In the genomic region with DNA sequence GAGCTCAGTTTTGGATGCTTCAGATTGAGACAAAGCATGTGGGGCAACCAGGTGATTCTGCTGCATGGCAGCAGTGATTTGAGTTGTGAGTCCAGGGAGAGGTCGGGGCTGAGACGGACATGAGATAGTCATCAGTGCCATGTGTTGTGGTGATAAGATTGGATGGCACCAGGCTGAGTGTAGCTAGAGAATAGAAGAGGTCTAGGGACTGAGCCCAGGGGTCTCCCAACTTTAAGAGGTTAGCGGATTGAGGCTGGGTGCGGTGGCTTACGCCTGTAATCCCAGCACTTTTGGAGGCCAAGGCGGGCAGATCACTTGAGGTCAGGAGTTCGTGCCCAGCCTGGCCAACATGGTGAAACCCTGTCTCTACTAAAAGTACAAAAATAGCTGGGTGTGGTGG, we compare ENCODE assay signal across 2 cellular contexts.
TF ChIP-seq lines count a peak whose summit lies in the region.

No MANE protein-coding gene starts in this region.

TF ChIP-seq in A549, 52 proteins besides CTCF, POLR2A, EP300 and RAD21:
- TF ChIP-seq, protein P1, sequence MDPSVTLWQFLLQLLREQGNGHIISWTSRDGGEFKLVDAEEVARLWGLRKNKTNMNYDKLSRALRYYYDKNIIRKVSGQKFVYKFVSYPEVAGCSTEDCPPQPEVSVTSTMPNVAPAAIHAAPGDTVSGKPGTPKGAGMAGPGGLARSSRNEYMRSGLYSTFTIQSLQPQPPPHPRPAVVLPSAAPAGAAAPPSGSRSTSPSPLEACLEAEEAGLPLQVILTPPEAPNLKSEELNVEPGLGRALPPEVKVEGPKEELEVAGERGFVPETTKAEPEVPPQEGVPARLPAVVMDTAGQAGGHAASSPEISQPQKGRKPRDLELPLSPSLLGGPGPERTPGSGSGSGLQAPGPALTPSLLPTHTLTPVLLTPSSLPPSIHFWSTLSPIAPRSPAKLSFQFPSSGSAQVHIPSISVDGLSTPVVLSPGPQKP (IDR thresholded peaks at IDR 0.05; ENCODE audit: low read depth, low read length) = no peak
- TF ChIP-seq, protein P2, sequence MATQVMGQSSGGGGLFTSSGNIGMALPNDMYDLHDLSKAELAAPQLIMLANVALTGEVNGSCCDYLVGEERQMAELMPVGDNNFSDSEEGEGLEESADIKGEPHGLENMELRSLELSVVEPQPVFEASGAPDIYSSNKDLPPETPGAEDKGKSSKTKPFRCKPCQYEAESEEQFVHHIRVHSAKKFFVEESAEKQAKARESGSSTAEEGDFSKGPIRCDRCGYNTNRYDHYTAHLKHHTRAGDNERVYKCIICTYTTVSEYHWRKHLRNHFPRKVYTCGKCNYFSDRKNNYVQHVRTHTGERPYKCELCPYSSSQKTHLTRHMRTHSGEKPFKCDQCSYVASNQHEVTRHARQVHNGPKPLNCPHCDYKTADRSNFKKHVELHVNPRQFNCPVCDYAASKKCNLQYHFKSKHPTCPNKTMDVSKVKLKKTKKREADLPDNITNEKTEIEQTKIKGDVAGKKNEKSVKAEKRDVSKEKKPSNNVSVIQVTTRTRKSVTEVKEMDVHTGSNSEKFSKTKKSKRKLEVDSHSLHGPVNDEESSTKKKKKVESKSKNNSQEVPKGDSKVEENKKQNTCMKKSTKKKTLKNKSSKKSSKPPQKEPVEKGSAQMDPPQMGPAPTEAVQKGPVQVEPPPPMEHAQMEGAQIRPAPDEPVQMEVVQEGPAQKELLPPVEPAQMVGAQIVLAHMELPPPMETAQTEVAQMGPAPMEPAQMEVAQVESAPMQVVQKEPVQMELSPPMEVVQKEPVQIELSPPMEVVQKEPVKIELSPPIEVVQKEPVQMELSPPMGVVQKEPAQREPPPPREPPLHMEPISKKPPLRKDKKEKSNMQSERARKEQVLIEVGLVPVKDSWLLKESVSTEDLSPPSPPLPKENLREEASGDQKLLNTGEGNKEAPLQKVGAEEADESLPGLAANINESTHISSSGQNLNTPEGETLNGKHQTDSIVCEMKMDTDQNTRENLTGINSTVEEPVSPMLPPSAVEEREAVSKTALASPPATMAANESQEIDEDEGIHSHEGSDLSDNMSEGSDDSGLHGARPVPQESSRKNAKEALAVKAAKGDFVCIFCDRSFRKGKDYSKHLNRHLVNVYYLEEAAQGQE (IDR thresholded peaks at IDR 0.05) = no peak
- no peak for TF ChIP-seq TP53 (CRISPR knock-in tag; IDR thresholded peaks at IDR 0.05)
- no peak for TF ChIP-seq RFX5 (IDR thresholded peaks at IDR 0.05)
- TF ChIP-seq NR3C1 (IDR thresholded peaks at IDR 0.05) = no peak
- TF ChIP-seq, protein P3, sequence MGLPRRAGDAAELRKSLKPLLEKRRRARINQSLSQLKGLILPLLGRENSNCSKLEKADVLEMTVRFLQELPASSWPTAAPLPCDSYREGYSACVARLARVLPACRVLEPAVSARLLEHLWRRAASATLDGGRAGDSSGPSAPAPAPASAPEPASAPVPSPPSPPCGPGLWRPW (IDR thresholded peaks at IDR 0.05) = no peak
- TF ChIP-seq, protein P4, sequence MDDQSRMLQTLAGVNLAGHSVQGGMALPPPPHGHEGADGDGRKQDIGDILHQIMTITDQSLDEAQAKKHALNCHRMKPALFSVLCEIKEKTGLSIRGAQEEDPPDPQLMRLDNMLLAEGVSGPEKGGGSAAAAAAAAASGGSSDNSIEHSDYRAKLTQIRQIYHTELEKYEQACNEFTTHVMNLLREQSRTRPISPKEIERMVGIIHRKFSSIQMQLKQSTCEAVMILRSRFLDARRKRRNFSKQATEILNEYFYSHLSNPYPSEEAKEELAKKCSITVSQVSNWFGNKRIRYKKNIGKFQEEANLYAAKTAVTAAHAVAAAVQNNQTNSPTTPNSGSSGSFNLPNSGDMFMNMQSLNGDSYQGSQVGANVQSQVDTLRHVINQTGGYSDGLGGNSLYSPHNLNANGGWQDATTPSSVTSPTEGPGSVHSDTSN (IDR thresholded peaks at IDR 0.05) = no peak
- no peak for TF ChIP-seq SREBF2 (IDR thresholded peaks at IDR 0.05)
- TF ChIP-seq TFCP2L1 (CRISPR knock-in tag; IDR thresholded peaks at IDR 0.05) = no peak
- TF ChIP-seq FOXS1 (CRISPR knock-in tag; IDR thresholded peaks at IDR 0.05) = no peak
- no peak for TF ChIP-seq PHF8 (IDR thresholded peaks at IDR 0.05; ENCODE audit: borderline replicate concordance, low read depth)
- TF ChIP-seq, protein P5, sequence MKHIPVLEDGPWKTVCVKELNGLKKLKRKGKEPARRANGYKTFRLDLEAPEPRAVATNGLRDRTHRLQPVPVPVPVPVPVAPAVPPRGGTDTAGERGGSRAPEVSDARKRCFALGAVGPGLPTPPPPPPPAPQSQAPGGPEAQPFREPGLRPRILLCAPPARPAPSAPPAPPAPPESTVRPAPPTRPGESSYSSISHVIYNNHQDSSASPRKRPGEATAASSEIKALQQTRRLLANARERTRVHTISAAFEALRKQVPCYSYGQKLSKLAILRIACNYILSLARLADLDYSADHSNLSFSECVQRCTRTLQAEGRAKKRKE (CRISPR knock-in tag; IDR thresholded peaks at IDR 0.05; ENCODE audit: low read depth) = no peak

TF ChIP-seq in SK-N-SH treated with all-trans-retinoic acid at 6 μM for 48 hours, 23 proteins besides CTCF, POLR2A, EP300 and RAD21 (continued from another document):
- TF ChIP-seq, protein P6, sequence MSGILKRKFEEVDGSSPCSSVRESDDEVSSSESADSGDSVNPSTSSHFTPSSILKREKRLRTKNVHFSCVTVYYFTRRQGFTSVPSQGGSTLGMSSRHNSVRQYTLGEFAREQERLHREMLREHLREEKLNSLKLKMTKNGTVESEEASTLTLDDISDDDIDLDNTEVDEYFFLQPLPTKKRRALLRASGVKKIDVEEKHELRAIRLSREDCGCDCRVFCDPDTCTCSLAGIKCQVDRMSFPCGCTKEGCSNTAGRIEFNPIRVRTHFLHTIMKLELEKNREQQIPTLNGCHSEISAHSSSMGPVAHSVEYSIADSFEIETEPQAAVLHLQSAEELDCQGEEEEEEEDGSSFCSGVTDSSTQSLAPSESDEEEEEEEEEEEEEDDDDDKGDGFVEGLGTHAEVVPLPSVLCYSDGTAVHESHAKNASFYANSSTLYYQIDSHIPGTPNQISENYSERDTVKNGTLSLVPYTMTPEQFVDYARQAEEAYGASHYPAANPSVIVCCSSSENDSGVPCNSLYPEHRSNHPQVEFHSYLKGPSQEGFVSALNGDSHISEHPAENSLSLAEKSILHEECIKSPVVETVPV (CRISPR knock-in tag; IDR thresholded peaks at IDR 0.05) = no peak
- TF ChIP-seq, protein P7, sequence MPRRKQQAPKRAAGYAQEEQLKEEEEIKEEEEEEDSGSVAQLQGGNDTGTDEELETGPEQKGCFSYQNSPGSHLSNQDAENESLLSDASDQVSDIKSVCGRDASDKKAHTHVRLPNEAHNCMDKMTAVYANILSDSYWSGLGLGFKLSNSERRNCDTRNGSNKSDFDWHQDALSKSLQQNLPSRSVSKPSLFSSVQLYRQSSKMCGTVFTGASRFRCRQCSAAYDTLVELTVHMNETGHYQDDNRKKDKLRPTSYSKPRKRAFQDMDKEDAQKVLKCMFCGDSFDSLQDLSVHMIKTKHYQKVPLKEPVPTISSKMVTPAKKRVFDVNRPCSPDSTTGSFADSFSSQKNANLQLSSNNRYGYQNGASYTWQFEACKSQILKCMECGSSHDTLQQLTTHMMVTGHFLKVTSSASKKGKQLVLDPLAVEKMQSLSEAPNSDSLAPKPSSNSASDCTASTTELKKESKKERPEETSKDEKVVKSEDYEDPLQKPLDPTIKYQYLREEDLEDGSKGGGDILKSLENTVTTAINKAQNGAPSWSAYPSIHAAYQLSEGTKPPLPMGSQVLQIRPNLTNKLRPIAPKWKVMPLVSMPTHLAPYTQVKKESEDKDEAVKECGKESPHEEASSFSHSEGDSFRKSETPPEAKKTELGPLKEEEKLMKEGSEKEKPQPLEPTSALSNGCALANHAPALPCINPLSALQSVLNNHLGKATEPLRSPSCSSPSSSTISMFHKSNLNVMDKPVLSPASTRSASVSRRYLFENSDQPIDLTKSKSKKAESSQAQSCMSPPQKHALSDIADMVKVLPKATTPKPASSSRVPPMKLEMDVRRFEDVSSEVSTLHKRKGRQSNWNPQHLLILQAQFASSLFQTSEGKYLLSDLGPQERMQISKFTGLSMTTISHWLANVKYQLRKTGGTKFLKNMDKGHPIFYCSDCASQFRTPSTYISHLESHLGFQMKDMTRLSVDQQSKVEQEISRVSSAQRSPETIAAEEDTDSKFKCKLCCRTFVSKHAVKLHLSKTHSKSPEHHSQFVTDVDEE (CRISPR knock-in tag; IDR thresholded peaks at IDR 0.05) = no peak
- TF ChIP-seq GLIS3 (CRISPR knock-in tag; IDR thresholded peaks at IDR 0.05) = no peak
- no peak for TF ChIP-seq ZNF8 (CRISPR knock-in tag; IDR thresholded peaks at IDR 0.05)
- TF ChIP-seq SNAI2 (CRISPR knock-in tag; IDR thresholded peaks at IDR 0.05) = no peak
- TF ChIP-seq ZFP30 (CRISPR knock-in tag; IDR thresholded peaks at IDR 0.05) = no peak
- TF ChIP-seq, protein P8, sequence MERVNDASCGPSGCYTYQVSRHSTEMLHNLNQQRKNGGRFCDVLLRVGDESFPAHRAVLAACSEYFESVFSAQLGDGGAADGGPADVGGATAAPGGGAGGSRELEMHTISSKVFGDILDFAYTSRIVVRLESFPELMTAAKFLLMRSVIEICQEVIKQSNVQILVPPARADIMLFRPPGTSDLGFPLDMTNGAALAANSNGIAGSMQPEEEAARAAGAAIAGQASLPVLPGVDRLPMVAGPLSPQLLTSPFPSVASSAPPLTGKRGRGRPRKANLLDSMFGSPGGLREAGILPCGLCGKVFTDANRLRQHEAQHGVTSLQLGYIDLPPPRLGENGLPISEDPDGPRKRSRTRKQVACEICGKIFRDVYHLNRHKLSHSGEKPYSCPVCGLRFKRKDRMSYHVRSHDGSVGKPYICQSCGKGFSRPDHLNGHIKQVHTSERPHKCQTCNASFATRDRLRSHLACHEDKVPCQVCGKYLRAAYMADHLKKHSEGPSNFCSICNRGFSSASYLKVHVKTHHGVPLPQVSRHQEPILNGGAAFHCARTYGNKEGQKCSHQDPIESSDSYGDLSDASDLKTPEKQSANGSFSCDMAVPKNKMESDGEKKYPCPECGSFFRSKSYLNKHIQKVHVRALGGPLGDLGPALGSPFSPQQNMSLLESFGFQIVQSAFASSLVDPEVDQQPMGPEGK (CRISPR knock-in tag; IDR thresholded peaks at IDR 0.05; ENCODE audit: borderline replicate concordance) = no peak
- TF ChIP-seq ZNF565 (CRISPR knock-in tag; conservative IDR thresholded peaks at IDR 0.05; ENCODE audit: low read depth) = no peak
TF ChIP-seq in SK-N-SH treated with all-trans-retinoic acid at 6 μM for 48 hours: peak in this region for 0.
